ENCODE assay signal across 1 cellular context in the genomic region with DNA sequence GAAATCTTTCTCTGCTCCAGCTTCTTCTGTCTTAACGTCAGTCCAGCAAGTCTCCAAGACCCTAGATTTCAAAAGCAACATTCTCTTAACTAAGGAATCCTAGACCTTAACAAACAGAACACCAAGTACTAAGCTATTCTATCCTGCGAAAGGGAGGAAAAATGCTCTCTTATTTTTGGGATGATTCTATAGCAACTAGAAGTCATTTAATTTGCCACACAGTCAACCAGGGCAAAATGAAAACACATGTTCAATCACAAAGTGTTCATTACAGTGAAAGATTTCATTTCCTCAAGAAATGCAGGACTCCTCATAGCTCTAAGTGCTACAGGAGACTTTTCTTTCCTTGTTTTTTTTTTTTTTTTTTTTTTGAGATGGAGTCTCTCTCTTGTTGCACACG.
TF ChIP-seq lines count a peak whose summit lies in the region.

No MANE protein-coding gene starts in this region.

TF ChIP-seq in GM23338, 12 proteins besides CTCF, POLR2A, EP300 and RAD21 (continued from another document):
- TF ChIP-seq, protein P1, sequence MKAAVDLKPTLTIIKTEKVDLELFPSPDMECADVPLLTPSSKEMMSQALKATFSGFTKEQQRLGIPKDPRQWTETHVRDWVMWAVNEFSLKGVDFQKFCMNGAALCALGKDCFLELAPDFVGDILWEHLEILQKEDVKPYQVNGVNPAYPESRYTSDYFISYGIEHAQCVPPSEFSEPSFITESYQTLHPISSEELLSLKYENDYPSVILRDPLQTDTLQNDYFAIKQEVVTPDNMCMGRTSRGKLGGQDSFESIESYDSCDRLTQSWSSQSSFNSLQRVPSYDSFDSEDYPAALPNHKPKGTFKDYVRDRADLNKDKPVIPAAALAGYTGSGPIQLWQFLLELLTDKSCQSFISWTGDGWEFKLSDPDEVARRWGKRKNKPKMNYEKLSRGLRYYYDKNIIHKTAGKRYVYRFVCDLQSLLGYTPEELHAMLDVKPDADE (IDR thresholded peaks at IDR 0.05) = no peak
- no peak for TF ChIP-seq CREB1 (CRISPR knock-in tag; IDR thresholded peaks at IDR 0.05; ENCODE audit: low read depth)
